11 cellular contexts compared by ENCODE assay signal in genomic region chr1:183871568-183871967, GRCh38.
DNase-seq lines count a peak whose midpoint lies in the region; ATAC-seq and TF ChIP-seq lines count a peak whose summit lies in the region.
"Had no signal": no experiment of that assay in that cellular context is flagged by ENCODE, and none has a peak within 500 bp of the region (broad histone marks: within the 10 kb centered on the region; RNA-seq: fewer than 3 reads in every experiment).

No MANE protein-coding gene starts in this region.

- H3K27me3 ChIP-seq in PC-9 (ENCODE audit: insufficient read depth, low read depth) (no peaks in the 10 kb centered on the region), dorsolateral prefrontal cortex (no peaks in the 10 kb centered on the region), mesendoderm (ENCODE audit: insufficient read depth, low read length, poor library complexity) (no peaks in the 10 kb centered on the region), ascending aorta (no peaks in the 10 kb centered on the region)

- no peak overlapping the region for H3K4me3 ChIP-seq in PC-9
- H3K4me3 ChIP-seq in dorsolateral prefrontal cortex = peak overlapping the region in 14 of 59 donors; percentile 1 to 42 (median 17)
- H3K4me3 ChIP-seq in mesendoderm (ENCODE audit: low read length) = no peak overlapping the region
- no peak overlapping the region for H3K4me3 ChIP-seq in ascending aorta

- ATAC-seq in GM21390 (IDR thresholded peaks at IDR 0.05; ENCODE audit: unreplicated experiment) = no peak
- ATAC-seq: stimulated activated effector memory CD8-positive, alpha-beta T cell treated with anti-CD3 and anti-CD28 coated beads, Interleukin-12 subunit alpha, Interleukin-12 subunit beta, amount 100 ng/mL, for 72 hours had no signal

- no peaks in the 10 kb centered on the region for H3K9me3 ChIP-seq in PC-9 (ENCODE audit: insufficient read depth, low read depth)
- no peaks in the 10 kb centered on the region for H3K9me3 ChIP-seq in ascending aorta

- DNase-seq in PC-9 (no peak), dorsolateral prefrontal cortex (no peak), mesendoderm (no peak), ascending aorta (ENCODE audit: low spot score in 2 of 2) (no peak), NCI-H128 (lab: John Stamatoyannopoulos, UW; ENCODE audit: unreplicated experiment) (no peak)
- DNase-seq: activated T-cell treated with anti-CD3 and anti-CD28 coated beads for 4 hours; NCI-H774; stimulated activated CD4-positive, alpha-beta T cell treated with anti-CD3 and anti-CD28 coated beads, Interleukin-1b, Interleukin-23, amount 100 ng/mL, for 48 hours had no signal

- H2AK5ac ChIP-seq in mesendoderm (ENCODE audit: low read length) = no peak overlapping the region

- BruUV-seq in PC-9 (replicated peaks; lab: Mats Ljungman, UMichigan) = no TSS peak

- H3K4me1 ChIP-seq in PC-9 (replicated peaks; ENCODE audit: insufficient read depth) = peaks cover 16% of the 10 kb centered on the region
- peaks cover 5% of the 10 kb centered on the region for H3K4me1 ChIP-seq in mesendoderm (ENCODE audit: control insufficient read depth, low read depth, low read length)
- H3K4me1 ChIP-seq in ascending aorta = peaks cover 12 to 24% of the 10 kb centered on the region in 2 donors

- no peak overlapping the region for H2BK15ac ChIP-seq in mesendoderm (replicated peaks; ENCODE audit: low read depth)

- no peaks in the 10 kb centered on the region; the same call in 1 of the 2 replicates for H4K20me1 ChIP-seq in PC-9 (ENCODE audit: insufficient read depth)

- intact Hi-C loops in PC-9 (cut with micrococcal nuclease; ENCODE audit: unreplicated experiment) (no loop called here), dorsolateral prefrontal cortex (cut with DNase I) (loop anchor here in 1 of 2 donors (5.0 kb wide), 3 partner anchors 34 to 64 kb away; partner anchors contain the start of gene RGL1), ascending aorta (cut with DNase I) (loop anchor here (10.0 kb wide), 1 partner anchor 57 kb away; no protein-coding TSS in a partner anchor)

- no peak overlapping the region for H4K8ac ChIP-seq in mesendoderm (ENCODE audit: low read depth, low read length)

- no peak overlapping the region for H3K23ac ChIP-seq in mesendoderm (ENCODE audit: low read length)

- H3K9me2 ChIP-seq in PC-9 (ENCODE audit: insufficient read depth) = no peaks in the 10 kb centered on the region

- POLR2A ChIA-PET in PC-9 (lab: Charles Lee; ENCODE audit: unreplicated experiment) = no interaction called here

- H2BK5ac ChIP-seq in mesendoderm (ENCODE audit: low read length) = no peak overlapping the region

- H2BK120ac ChIP-seq in mesendoderm (ENCODE audit: low read depth, low read length) = no peak overlapping the region

- no peaks in the 10 kb centered on the region for H3K79me1 ChIP-seq in mesendoderm (ENCODE audit: low read length)

- no peak overlapping the region for H3K18ac ChIP-seq in mesendoderm (ENCODE audit: low read length)

- H3K4me2 ChIP-seq in PC-9 = peak overlapping the region; percentile 20; the same call in 1 of the 2 replicates
- no peak overlapping the region for H3K4me2 ChIP-seq in mesendoderm (ENCODE audit: low read length)

- whole genome bisulfite sequencing in mesendoderm (ENCODE audit: extremely low coverage, insufficient coverage, low lambda C conversion rate) = no CpG with 5 or more reads among the region's 3 CpGs

- no peak overlapping the region for H3K4ac ChIP-seq in mesendoderm (ENCODE audit: low read depth, low read length)

- H4K5ac ChIP-seq in mesendoderm (ENCODE audit: low read length) = no peak overlapping the region

- CTCF ChIA-PET in PC-9 (lab: Charles Lee) = interaction anchor here (0.5 kb wide), 1 partner anchor 187 kb away, joined by 3 read pairs; no protein-coding TSS in a partner anchor

- no peak overlapping the region for H3K9ac ChIP-seq in mesendoderm (ENCODE audit: low read length)

- H3K56ac ChIP-seq in mesendoderm (ENCODE audit: low read length) = peak overlapping the region; percentile 22

- TF ChIP-seq CTCF in PC-9 (conservative IDR thresholded peaks at IDR 0.05) (no peak), dorsolateral prefrontal cortex (IDR thresholded peaks at IDR 0.05 in 54 of 56, conservative IDR thresholded peaks at IDR 0.05 in 2 of 56; ENCODE audit: low read depth in 1 of 56, partially characterized antibody in 56 of 56) (no peak), ascending aorta (IDR thresholded peaks at IDR 0.05) (no peak)

- peaks cover 15% of the 10 kb centered on the region; the same call in 1 of the 2 replicates for H3F3A ChIP-seq in PC-9 (ENCODE audit: insufficient read depth, low read depth)

- no peaks in the 10 kb centered on the region for H3K79me2 ChIP-seq in PC-9 (ENCODE audit: low read depth)
- H3K79me2 ChIP-seq in mesendoderm (ENCODE audit: control insufficient read depth, insufficient read depth, low read length) = no peaks in the 10 kb centered on the region

- H3K36me3 ChIP-seq in PC-9 (ENCODE audit: low read depth) (no peaks in the 10 kb centered on the region), mesendoderm (ENCODE audit: control insufficient read depth, insufficient read depth, low read length) (no peaks in the 10 kb centered on the region), ascending aorta (no peaks in the 10 kb centered on the region)

- H3K27ac ChIP-seq in PC-9 (no peak overlapping the region), dorsolateral prefrontal cortex (peak overlapping the region; percentile 65 to 98 (median 94)), mesendoderm (ENCODE audit: low read depth, low read length) (no peak overlapping the region), temporal lobe (ENCODE audit: low read depth, low read length) (peak overlapping the region; percentile 94), ascending aorta (peak overlapping the region in 1 of 2 donors; percentile 57)

- no peak overlapping the region for H2AFZ ChIP-seq in PC-9

Comparison
In these comparisons a context has a peak if more than half of its experiments do, and no peak if none do; other contexts are left out.
1. H3K27ac ChIP-seq: peak in dorsolateral prefrontal cortex (59 of 59) and temporal lobe (single experiment); none in PC-9 (single experiment) and mesendoderm (single experiment).